Comparison of ENCODE assay signal across 1 cellular context in the genomic region with DNA sequence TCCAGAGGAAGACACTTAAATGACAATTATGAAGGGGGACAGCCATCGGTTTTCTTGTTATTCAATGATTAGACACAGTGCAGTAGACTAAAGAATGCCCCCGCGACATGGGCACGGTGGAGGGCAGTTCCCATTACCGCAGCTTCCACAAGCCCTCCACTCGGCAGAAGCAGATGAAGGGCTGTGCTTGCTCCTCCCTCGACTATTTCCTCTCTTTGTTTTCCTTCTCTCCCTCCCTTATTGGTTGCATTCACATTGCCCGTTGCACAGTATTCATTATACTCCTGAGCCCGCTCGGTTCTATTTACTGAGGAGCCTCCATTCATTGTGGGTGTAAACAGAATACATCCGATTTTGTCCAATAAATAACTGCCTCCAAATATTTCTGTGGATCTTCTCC.
TF ChIP-seq lines count a peak whose summit lies in the region.

No MANE protein-coding gene starts in this region.

TF ChIP-seq in GM23338, 12 proteins besides CTCF, POLR2A, EP300 and RAD21 (continued from another document):
- no peak for TF ChIP-seq REST (IDR thresholded peaks at IDR 0.05; ENCODE audit: unreplicated experiment)
- TF ChIP-seq NANOG (IDR thresholded peaks at IDR 0.05; ENCODE audit: borderline replicate concordance), result no peak
- TF ChIP-seq ETS1 (IDR thresholded peaks at IDR 0.05), result no peak
- TF ChIP-seq EZH2 (IDR thresholded peaks at IDR 0.05; ENCODE audit: low read depth, unreplicated experiment), result no peak
- TF ChIP-seq CREB1 (CRISPR knock-in tag; IDR thresholded peaks at IDR 0.05; ENCODE audit: low read depth), result no peak
- TF ChIP-seq JUNB (IDR thresholded peaks at IDR 0.05; ENCODE audit: unreplicated experiment), result no peak
- no peak for TF ChIP-seq POLR2AphosphoS5 (IDR thresholded peaks at IDR 0.05; ENCODE audit: low read depth)
